Comparison of ENCODE assay signal across 8 cellular contexts in genomic region chr4:7041851-7042696, GRCh38. TPM values are rescaled to one million over a fixed set of nuclear protein-coding genes. Genes with fewer than 3 reads are reported as not detected.
A peak's percentile ranks its signal among the peaks of the same experiment; 100 is the strongest.
DNase-seq lines count a peak whose midpoint lies in the region; ATAC-seq and TF ChIP-seq lines count a peak whose summit lies in the region.

No MANE protein-coding gene starts in this region.

- H3K9ac ChIP-seq in HUES64 (ENCODE audit: low read depth, low read length), result peak overlapping the region; percentile 20; the same call in 1 of the 2 replicates

- intact Hi-C loops in CD8-positive, alpha-beta T cell (cut with DNase I, micrococcal nuclease), result loop anchor here (2.0 to 5.0 kb wide), 4 partner anchors 55 to 400 kb away; partner anchors contain the start of genes KIAA0232 (in 2 of the 2) and MRFAP1 (in 1 of the 2)
- intact Hi-C loops in dorsolateral prefrontal cortex (cut with DNase I), result loop anchor here (2.0 to 10.0 kb wide), 5 partner anchors 55 to 259 kb away; partner anchors contain the start of genes KIAA0232 (in 2 of the 2) and TBC1D14 (in 1 of the 2)
- intact Hi-C loops in lower lobe of right lung (cut with DNase I), result no loop called here
- intact Hi-C loops in testis (cut with DNase I; ENCODE audit: low total_unique reads), result no loop called here

- peaks cover 32% of the 10 kb centered on the region for H3K4me1 ChIP-seq in CD8-positive, alpha-beta T cell (ENCODE audit: insufficient read depth, low read length)
- H3K4me1 ChIP-seq in HUES64 (ENCODE audit: insufficient read depth, low read length), result no peaks in the 10 kb centered on the region
- H3K4me1 ChIP-seq in lower lobe of right lung, result peaks cover 45% of the 10 kb centered on the region
- H3K4me1 ChIP-seq in testis, result peaks cover 39% of the 10 kb centered on the region

- TF ChIP-seq POLR2A in testis (IDR thresholded peaks at IDR 0.05), result no peak

- H3K27me3 Mint-ChIP-seq in CD8-positive, alpha-beta T cell (ENCODE audit: low read depth), result no peaks in the 10 kb centered on the region

- H3K27ac Mint-ChIP-seq in CD8-positive, alpha-beta T cell, result no peak overlapping the region

- no peaks in the 10 kb centered on the region for H3K9me3 ChIP-seq in CD8-positive, alpha-beta T cell (ENCODE audit: low read length)
- no peaks in the 10 kb centered on the region for H3K9me3 ChIP-seq in HUES64 (ENCODE audit: insufficient read depth, low read depth, low read length)
- H3K9me3 ChIP-seq in lower lobe of right lung, result no peaks in the 10 kb centered on the region
- H3K9me3 ChIP-seq in testis, result no peaks in the 10 kb centered on the region

- no peak overlapping the region for H3K27ac ChIP-seq in CD8-positive, alpha-beta T cell (ENCODE audit: low read depth, low read length)
- H3K27ac ChIP-seq in HUES64 (ENCODE audit: low read depth, low read length), result no peak overlapping the region
- H3K27ac ChIP-seq in dorsolateral prefrontal cortex, result peak overlapping the region in 55 of 59 donors; percentile 6 to 84 (median 63)
- H3K27ac ChIP-seq in lower lobe of right lung, result peak overlapping the region; percentile 85
- H3K27ac ChIP-seq in testis, result peak overlapping the region; percentile 40 to 65

- no peaks in the 10 kb centered on the region for H3K9me3 Mint-ChIP-seq in CD8-positive, alpha-beta T cell

- ATAC-seq in CD8-positive, alpha-beta T cell, result no peak
- ATAC-seq in GM19395 (IDR thresholded peaks at IDR 0.05; ENCODE audit: unreplicated experiment) (peak; percentile 22), lower lobe of right lung (peak; percentile 70 to 76), HG03025 (IDR thresholded peaks at IDR 0.05; ENCODE audit: low FRiP score, unreplicated experiment) (no peak)

- 23% methylated on average over 55 of the region's 55 CpGs for WGBS in HUES64
- 2 to 10% methylated on average over 34 to 55 of the region's 55 CpGs for WGBS in testis, 2 donors

- no peaks in the 10 kb centered on the region for H3K27me3 ChIP-seq in CD8-positive, alpha-beta T cell (ENCODE audit: insufficient read depth, low read length)
- peaks cover 32% of the 10 kb centered on the region for H3K27me3 ChIP-seq in HUES64 (ENCODE audit: insufficient read depth, low read length)
- H3K27me3 ChIP-seq in dorsolateral prefrontal cortex, result no peaks in the 10 kb centered on the region
- H3K27me3 ChIP-seq in lower lobe of right lung (ENCODE audit: low read depth), result no peaks in the 10 kb centered on the region
- H3K27me3 ChIP-seq in testis, result no peaks in the 10 kb centered on the region

- POLR2A ChIA-PET in CD8-positive, alpha-beta T cell (lab: Charles Lee), result interaction anchor here (0.9 to 5.9 kb wide), 12 partner anchors 11 to 367 kb away, joined by 3 to 103 read pairs (median 4); partner anchors contain the start of genes GRPEL1, MRFAP1L1 and TBC1D14

- peaks cover 36% of the 10 kb centered on the region for H3K4me1 Mint-ChIP-seq in CD8-positive, alpha-beta T cell (ENCODE audit: low read depth)

- no peaks in the 10 kb centered on the region for H3K36me3 ChIP-seq in CD8-positive, alpha-beta T cell (ENCODE audit: insufficient read depth, low read length)
- no peaks in the 10 kb centered on the region for H3K36me3 ChIP-seq in HUES64 (ENCODE audit: insufficient read depth, low read length)
- no peaks in the 10 kb centered on the region for H3K36me3 ChIP-seq in lower lobe of right lung
- H3K36me3 ChIP-seq in testis (ENCODE audit: low read depth, missing control alignments), result no peaks in the 10 kb centered on the region

- peak in 2 of 7 experiments; percentile 25 to 28 for DNase-seq in CD8-positive, alpha-beta T cell
- DNase-seq in SKM-1 treated with dmso at 0.1 percent for 144 hours (lab: John Stamatoyannopoulos, UW; ENCODE audit: unreplicated experiment) (peak; percentile 82), dorsolateral prefrontal cortex (peak in 7 of 10 donors; percentile 52 to 72 (median 66)), lower lobe of right lung (peak; percentile 84), testis (peak; percentile 66)

- peak overlapping the region; percentile 72 for H3K4me3 ChIP-seq in CD8-positive, alpha-beta T cell (ENCODE audit: low read depth, low read length)
- H3K4me3 ChIP-seq in HUES64 (ENCODE audit: low read length), result peak overlapping the region; percentile 72
- peak overlapping the region; percentile 51 to 95 (median 79) for H3K4me3 ChIP-seq in dorsolateral prefrontal cortex
- peak overlapping the region; percentile 85 for H3K4me3 ChIP-seq in lower lobe of right lung
- peak overlapping the region; percentile 55 to 78 for H3K4me3 ChIP-seq in testis

- CTCF ChIA-PET in CD8-positive, alpha-beta T cell (lab: Charles Lee), result interaction anchor here (0.6 to 4.5 kb wide), 17 partner anchors 7 to 264 kb away, joined by 3 to 79 read pairs (median 4); partner anchors contain the start of genes GRPEL1 and TBC1D14

- no peak for TF ChIP-seq CTCF in CD8-positive, alpha-beta T cell (IDR thresholded peaks at IDR 0.05)
- TF ChIP-seq CTCF in dorsolateral prefrontal cortex (IDR thresholded peaks at IDR 0.05 in 54 of 56, conservative IDR thresholded peaks at IDR 0.05 in 2 of 56; ENCODE audit: low read depth in 1 of 56, partially characterized antibody in 56 of 56) (no peak), lower lobe of right lung (IDR thresholded peaks at IDR 0.05) (no peak), testis (IDR thresholded peaks at IDR 0.05) (no peak)

- peak overlapping the region; percentile 87 for H3K4me3 Mint-ChIP-seq in CD8-positive, alpha-beta T cell

- peaks cover 17% of the 10 kb centered on the region for H3K36me3 Mint-ChIP-seq in CD8-positive, alpha-beta T cell

RNA-seq across cellular contexts. Expression of gene TADA2B, which starts 1.1 kb away (rescaled TPM):
- total RNA-seq in CD8-positive, alpha-beta T cell, result 10 to 100 TPM; 41.9 to 45.4 TPM
- polyA plus RNA-seq in HUES64 (2013, experiment 1 of 2), result 7.9 TPM
- 7.0 TPM for polyA plus RNA-seq in HUES64 (2013, experiment 2 of 2)
- 10 to 100 TPM; 19.6 to 36.0 (median 26.7) TPM for total RNA-seq in dorsolateral prefrontal cortex
- 20.2 TPM for total RNA-seq in lower lobe of right lung
- 10 to 100 TPM; 42.2 to 47.6 TPM for total RNA-seq in testis
- polyA plus RNA-seq in testis (ENCODE audit: insufficient read depth, low read depth, low replicate concordance), result 34.5 TPM

RNA-seq across cellular contexts. Expression of gene GRPEL1, which starts 25.8 kb away (rescaled TPM):
- total RNA-seq in CD8-positive, alpha-beta T cell, result 10 to 100 TPM; 61.1 to 61.5 TPM
- polyA plus RNA-seq in HUES64 (2013, experiment 1 of 2), result 29.4 TPM
- 27.2 TPM for polyA plus RNA-seq in HUES64 (2013, experiment 2 of 2)
- 10 to 100 TPM; 19.1 to 48.6 (median 35.8) TPM for total RNA-seq in dorsolateral prefrontal cortex
- 25.7 TPM for total RNA-seq in lower lobe of right lung
- 10 to 100 TPM; 40.8 to 58.5 TPM for total RNA-seq in testis
- 88.6 TPM for polyA plus RNA-seq in testis (ENCODE audit: insufficient read depth, low read depth, low replicate concordance)

Comparison
In these comparisons a context has a peak if more than half of its experiments do, and no peak if none do; other contexts are left out.
1. ATAC-seq: peak in GM19395 (single experiment) and lower lobe of right lung (2 of 2); none in CD8-positive, alpha-beta T cell (single experiment) and HG03025 (single experiment).
2. H3K27ac ChIP-seq: peak in dorsolateral prefrontal cortex (55 of 59), lower lobe of right lung (single experiment) and testis (2 of 2); none in CD8-positive, alpha-beta T cell (single experiment) and HUES64 (single experiment).
3. intact Hi-C loops: an anchor here in CD8-positive, alpha-beta T cell (2.0 to 5.0 kb wide) and dorsolateral prefrontal cortex (2.0 to 10.0 kb wide); none called in lower lobe of right lung and testis.
4. Peak in every context shown above with its lines, with median percentiles within 50 percentile points of each other: H3K4me3 ChIP-seq.